8 cellular contexts compared by ENCODE assay signal in the genomic region with DNA sequence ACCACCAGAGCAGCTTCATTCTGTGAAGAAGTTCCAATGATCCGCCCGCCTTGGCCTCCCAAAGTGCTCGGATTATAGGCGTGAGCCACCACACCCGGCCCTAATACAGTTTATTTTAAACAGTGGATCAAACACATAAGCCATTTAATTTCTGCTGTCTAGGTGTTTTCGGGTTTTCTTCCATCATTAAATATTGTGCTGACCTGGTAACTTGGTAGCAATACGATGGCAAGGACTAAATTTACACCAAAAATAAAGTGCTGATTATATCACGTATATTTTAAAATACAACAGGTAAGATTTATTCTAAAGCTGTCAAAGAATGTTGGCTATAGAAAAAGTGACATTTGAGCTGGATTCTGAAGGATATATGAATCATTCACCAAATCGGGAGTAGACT. TPM values are rescaled to one million over a fixed set of nuclear protein-coding genes. Genes with fewer than 3 reads are reported as not detected.
DNase-seq lines count a peak whose midpoint lies in the region; ATAC-seq, FAIRE-seq and TF ChIP-seq lines count a peak whose summit lies in the region.

No MANE protein-coding gene starts in this region.

- H3K9ac ChIP-seq in mammary epithelial cell (ENCODE audit: insufficient read depth, low read length) (peak overlapping the region; percentile 94), mucosa of stomach (ENCODE audit: low read length) (peak overlapping the region; percentile 95)

- dilution Hi-C loops in mammary epithelial cell (cut with HindIII; ENCODE audit: low sequenced_read_pairs) = no loop called here

- no peak for TF ChIP-seq CTCF in A549 (IDR thresholded peaks at IDR 0.05)
- TF ChIP-seq CTCF in HL-60 (IDR thresholded peaks at IDR 0.05; ENCODE audit: insufficient read depth, low read length) = no peak
- no peak for TF ChIP-seq CTCF in mammary epithelial cell (conservative IDR thresholded peaks at IDR 0.05 in 1 of 2, IDR thresholded peaks at IDR 0.05 in 1 of 2; ENCODE audit: extremely low read depth in 1 of 2, insufficient read depth in 1 of 2, low read depth in 1 of 2, low read length in 2 of 2)

- WGBS in A549 (ENCODE audit: missing lambda C conversion rate) = 62% methylated on average over 9 of the region's 9 CpGs
- WGBS in mammary epithelial cell (ENCODE audit: low coverage, missing lambda C conversion rate) = 89% methylated on average over 9 of the region's 9 CpGs

- H3K4me2 ChIP-seq in A549 = peak overlapping the region; percentile 95
- H3K4me2 ChIP-seq in mammary epithelial cell (ENCODE audit: insufficient read depth, low read depth, low read length) = peak overlapping the region; percentile 83

- no peaks in the 10 kb centered on the region for H4K20me1 ChIP-seq in mammary epithelial cell (ENCODE audit: insufficient read depth, low read length)

- BruUV-seq in mammary epithelial cell (replicated peaks; lab: Mats Ljungman, UMichigan) = no TSS peak

- peak overlapping the region; percentile 82 for H3K4me3 ChIP-seq in A549
- H3K4me3 ChIP-seq in HL-60 (replicated peaks; ENCODE audit: insufficient read depth, low read length) = peak overlapping the region; percentile 95
- peak overlapping the region; percentile 73 to 98 (median 86) for H3K4me3 ChIP-seq in mammary epithelial cell (replicated peaks in 1 of 3; ENCODE audit: insufficient read depth in 1 of 3, low read depth in 2 of 3, low read length in 3 of 3)
- no peak overlapping the region for H3K4me3 ChIP-seq in mucosa of stomach (ENCODE audit: low read length)

- H3K9me3 ChIP-seq in A549 = no peaks in the 10 kb centered on the region
- no peaks in the 10 kb centered on the region for H3K9me3 ChIP-seq in mammary epithelial cell (replicated peaks; ENCODE audit: insufficient read depth, low read length)
- no peaks in the 10 kb centered on the region for H3K9me3 ChIP-seq in mucosa of stomach (ENCODE audit: control insufficient read depth, low read length)

- H3K4me1 ChIP-seq in A549 (peaks cover 11% of the 10 kb centered on the region; the same call in 1 of the 3 replicates), mammary epithelial cell (ENCODE audit: insufficient read depth, low read length) (peaks cover 10% of the 10 kb centered on the region), mucosa of stomach (ENCODE audit: control insufficient read depth, insufficient read depth, low read length) (peaks cover 4% of the 10 kb centered on the region)

- peaks cover 63% of the 10 kb centered on the region for H3K79me2 ChIP-seq in mammary epithelial cell (ENCODE audit: insufficient read depth, low read length)

- intact Hi-C loops in mammary epithelial cell (cut with micrococcal nuclease) = loop anchor here (10.0 kb wide), 2 partner anchors 99 to 671 kb away; no protein-coding TSS in a partner anchor

- no peak overlapping the region; a peak in 1 of 6 replicates for H3K27ac ChIP-seq in A549
- peak overlapping the region; percentile 93 for H3K27ac ChIP-seq in HL-60 (replicated peaks)
- H3K27ac ChIP-seq in mammary epithelial cell (ENCODE audit: insufficient read depth, low read depth, low read length) = peak overlapping the region; percentile 83

- in situ Hi-C loops in mammary epithelial cell (cut with MboI; ENCODE audit: low sequenced_read_pairs in 2 of 2) = no loop called here

- ATAC-seq in A549 (no peak), GM18870 (IDR thresholded peaks at IDR 0.05; ENCODE audit: unreplicated experiment) (no peak)

- DNase-seq in A549 (ENCODE audit: low read depth in 1 of 2, low spot score in 1 of 2) (no peak), HL-60 (ENCODE audit: low read depth in 1 of 2, low spot score in 1 of 2) (no peak), mammary epithelial cell (no peak), GM12891 (ENCODE audit: insufficient read length, low spot score) (no peak), NCI-H2029 treated with DMSO at 0.1 percent for 48 hours (lab: John Stamatoyannopoulos, UW) (no peak), NCI-H748 treated with DMSO at 0.1 percent for 48 hours (lab: John Stamatoyannopoulos, UW) (no peak)

- TF ChIP-seq POLR2A in A549 (IDR thresholded peaks at IDR 0.05; ENCODE audit: low read length) (no peak), GM12891 (IDR thresholded peaks at IDR 0.05; ENCODE audit: low read depth, low read length) (no peak)

- no peak for TF ChIP-seq RAD21 in A549 (conservative IDR thresholded peaks at IDR 0.05 in 1 of 2, IDR thresholded peaks at IDR 0.05 in 1 of 2)

- CTCF ChIA-PET in A549 (lab: Yijun Ruan, JAX) (interaction anchor here (2.6 kb wide), 1 partner anchor 56 kb away, joined by 14 read pairs; the partner anchor contains the start of gene NUDT15), mammary epithelial cell (lab: Charles Lee; ENCODE audit: low non-redundant PET) (interaction anchor here (0.6 kb wide), 1 partner anchor 640 kb away, joined by 3 read pairs; no protein-coding TSS in a partner anchor)

- FAIRE-seq in A549 (lab: Jason Lieb, UNC) (no peak), GM12891 (lab: Jason Lieb, UNC) (no peak)

- peaks cover 2% of the 10 kb centered on the region for H3K36me3 ChIP-seq in mammary epithelial cell (ENCODE audit: insufficient read depth, low read length)
- H3K36me3 ChIP-seq in mucosa of stomach (ENCODE audit: control insufficient read depth, insufficient read depth, low read length) = no peaks in the 10 kb centered on the region

- H3K27me3 ChIP-seq in HL-60 (ENCODE audit: insufficient read depth, poor library complexity, severe bottlenecking) = no peaks in the 10 kb centered on the region
- H3K27me3 ChIP-seq in mammary epithelial cell (ENCODE audit: insufficient read depth, low read length) = no peaks in the 10 kb centered on the region
- no peaks in the 10 kb centered on the region for H3K27me3 ChIP-seq in mucosa of stomach (ENCODE audit: control insufficient read depth, insufficient read depth, low read length)

- H2AFZ ChIP-seq in mammary epithelial cell (ENCODE audit: low read depth, low read length) = no peak overlapping the region

- no peak for TF ChIP-seq EP300 in A549 (IDR thresholded peaks at IDR 0.05)

- POLR2A ChIA-PET in A549 (lab: Yijun Ruan, JAX) = no interaction called here

TF ChIP-seq in A549, 52 proteins besides CTCF, POLR2A, EP300 and RAD21:
- no peak for TF ChIP-seq CBX8 (IDR thresholded peaks at IDR 0.05)
- TF ChIP-seq MAFK (IDR thresholded peaks at IDR 0.05; ENCODE audit: partially characterized antibody) = peak; percentile 32

TF ChIP-seq in GM12891, 5 proteins besides CTCF, POLR2A, EP300 and RAD21:
- TF ChIP-seq POU2F2 (IDR thresholded peaks at IDR 0.05; ENCODE audit: low read depth, low read length) = no peak
- no peak for TF ChIP-seq POLR2AphosphoS5 (IDR thresholded peaks at IDR 0.05; ENCODE audit: low read depth, low read length)
- no peak for TF ChIP-seq TAF1 (IDR thresholded peaks at IDR 0.05; ENCODE audit: low read depth, low read length)
- TF ChIP-seq PAX5 (IDR thresholded peaks at IDR 0.05; ENCODE audit: insufficient read depth, low read length, severe bottlenecking) = no peak
- TF ChIP-seq SPI1 (IDR thresholded peaks at IDR 0.05; ENCODE audit: low read depth, low read length) = no peak
TF ChIP-seq in GM12891: peak in this region for 0.

RNA-seq across cellular contexts. Expression of gene MED4, which starts 1.3 kb away (rescaled TPM):
- 37.2 and 41.9 TPM in 2 replicates for polyA plus RNA-seq in A549 (2011; rRNA removed)
- 19.7 and 21.1 TPM in 2 replicates for polyA plus RNA-seq in A549 (2012; cell fraction: cytosol; rRNA removed)
- 4.3 and 7.5 TPM in 2 replicates for polyA plus RNA-seq in A549 (2012; cell fraction: nucleus; rRNA removed)
- polyA plus RNA-seq in A549 (2017; fragmentation: RNase III; extraction: RNeasy Plus Mini Kit Qiagen cat#74134 plus additional on column Dnase treatment) = 30.5 to 31.6 TPM (median 31.1 TPM) in 3 replicates
- polyA minus RNA-seq in A549 (2011; rRNA and poly(A)+ RNA removed) = 15.5 and 19.8 TPM in 2 replicates
- 10 to 100 TPM; 24.8 to 43.1 TPM for total RNA-seq in mammary epithelial cell
- 35.9 TPM for polyA plus RNA-seq in mammary epithelial cell
- polyA minus RNA-seq in mammary epithelial cell = 2.1 TPM
- 44.6 TPM for polyA plus RNA-seq in GM12891 (2012; ENCODE audit: low read depth, missing spikeins)

RNA-seq across cellular contexts. Expression of gene NUDT15, which starts 56.1 kb away (rescaled TPM):
- polyA plus RNA-seq in A549 (2011; rRNA removed) = 27.0 and 35.5 TPM in 2 replicates
- 16.0 and 17.7 TPM in 2 replicates for polyA plus RNA-seq in A549 (2012; cell fraction: cytosol; rRNA removed)
- polyA plus RNA-seq in A549 (2012; cell fraction: nucleus; rRNA removed) = 3.1 and 8.0 TPM in 2 replicates
- 29.8 to 33.8 TPM (median 31.1 TPM) in 3 replicates for polyA plus RNA-seq in A549 (2017; fragmentation: RNase III; extraction: RNeasy Plus Mini Kit Qiagen cat#74134 plus additional on column Dnase treatment)
- 4.1 and 4.9 TPM in 2 replicates for polyA minus RNA-seq in A549 (2011; rRNA and poly(A)+ RNA removed)
- 10 to 100 TPM; 12.0 to 30.2 TPM for total RNA-seq in mammary epithelial cell
- polyA plus RNA-seq in mammary epithelial cell = 20.5 TPM
- 7.5 TPM for polyA minus RNA-seq in mammary epithelial cell
- polyA plus RNA-seq in GM12891 (2012; ENCODE audit: low read depth, missing spikeins) = 10.0 TPM

Comparison
In these comparisons a context has a peak if more than half of its experiments do, and no peak if none do; other contexts are left out.
1. H3K27ac ChIP-seq: peak in HL-60 (single experiment) and mammary epithelial cell (single experiment); none in A549 (0 of 2).